Comparison of ENCODE assay signal across 8 cellular contexts in the genomic region with DNA sequence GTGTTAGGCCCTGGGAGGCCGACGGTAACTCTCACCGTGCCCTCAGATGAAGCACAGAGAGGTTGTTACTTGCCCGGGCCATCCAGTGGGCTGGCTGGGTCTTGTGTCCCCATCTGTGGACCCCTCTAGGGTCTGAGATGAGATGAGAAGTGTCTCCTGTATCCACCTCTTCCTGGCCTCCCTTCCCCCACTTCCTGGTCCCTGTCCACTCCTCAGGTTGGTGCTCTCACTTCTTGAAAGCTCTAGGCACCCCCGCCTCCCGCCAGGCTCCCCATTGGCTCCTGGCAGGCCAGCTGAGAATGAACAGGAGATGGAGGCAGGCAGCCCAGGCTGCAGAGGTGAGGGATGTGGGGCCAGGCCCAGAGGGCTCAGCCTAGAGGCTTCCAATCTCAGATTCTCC. TPM values are rescaled to one million over a fixed set of nuclear protein-coding genes. Genes with fewer than 3 reads are reported as not detected.
DNase-seq lines count a peak whose midpoint lies in the region; ATAC-seq and TF ChIP-seq lines count a peak whose summit lies in the region.
"Had no signal": no experiment of that assay in that cellular context is flagged by ENCODE, and none has a peak within 500 bp of the region (broad histone marks: within the 10 kb centered on the region; RNA-seq: fewer than 3 reads in every experiment).

No MANE protein-coding gene starts in this region.

- H3K4me1 ChIP-seq in H9 (ENCODE audit: insufficient read depth, low read length) (no peaks in the 10 kb centered on the region; the same call in 1 of the 2 replicates), spleen (peaks cover 15 to 56% (median 28%) of the 10 kb centered on the region in 6 donors)

- peaks cover 0 to 85% (median 40%) of the 10 kb centered on the region in 6 donors for H3K36me3 ChIP-seq in spleen

- no peak overlapping the region for H3T11ph ChIP-seq in H9 (ENCODE audit: low read length)

- H3K9me3 Mint-ChIP-seq in H9: no peaks in the 10 kb centered on the region; a peak in 2 of 5 replicates
- H3K9me3 Mint-ChIP-seq in T-helper 2 cell treated with Interferon-gamma antibody and Interleukin-4, amounts not matched to agents 5 μg/mL and 100 μg/mL, for 36 hours: no peaks in the 10 kb centered on the region

- H2BK20ac ChIP-seq in H9 (ENCODE audit: low read depth, low read length, poor library complexity, severe bottlenecking): no peak overlapping the region

- peaks cover 15 to 24% of the 10 kb centered on the region in 2 experiments for H3K4me1 Mint-ChIP-seq in H9
- H3K4me1 Mint-ChIP-seq in T-helper 2 cell treated with Interferon-gamma antibody and Interleukin-4, amounts not matched to agents 5 μg/mL and 100 μg/mL, for 36 hours (ENCODE audit: low read depth): peaks cover 9% of the 10 kb centered on the region

- no peak overlapping the region for H3K14ac ChIP-seq in H9 (ENCODE audit: insufficient read depth, low read length)

- H3K27ac ChIP-seq in H9 (ENCODE audit: insufficient read length, low read depth, low read length) (no peak overlapping the region), spleen (peak overlapping the region; percentile 91 to 100 (median 99))

- peaks cover 7% of the 10 kb centered on the region for H3K23me2 ChIP-seq in H9 (ENCODE audit: insufficient read length, low read depth, low read length, poor library complexity, severe bottlenecking)

- H3K4ac ChIP-seq in H9 (ENCODE audit: low read depth, low read length): no peak overlapping the region

- peak overlapping the region; percentile 81 for H3K4me3 ChIP-seq in fibroblast of the aortic adventitia (ENCODE audit: low read depth, low read length)
- peak overlapping the region in 4 of 8 donors; percentile 60 to 89 (median 69) for H3K4me3 ChIP-seq in spleen

- peak overlapping the region; percentile 42 to 90; a peak in 4 of 5 replicates for H3K4me3 Mint-ChIP-seq in H9
- peak overlapping the region; percentile 99 for H3K4me3 Mint-ChIP-seq in T-helper 2 cell treated with Interferon-gamma antibody and Interleukin-4, amounts not matched to agents 5 μg/mL and 100 μg/mL, for 36 hours

- no peak overlapping the region for H2BK5ac ChIP-seq in H9 (ENCODE audit: insufficient read length, low read length)

- WGBS in H9 (ENCODE audit: extremely low coverage, insufficient read length, low lambda C conversion rate): no CpG with 5 or more reads among the region's 6 CpGs
- 89 to 98% (median 91%) methylated on average over 6 of the region's 6 CpGs for WGBS in spleen, 5 donors

- TF ChIP-seq POLR2A in spleen (IDR thresholded peaks at IDR 0.05): no peak

- no peaks in the 10 kb centered on the region for H4K20me1 ChIP-seq in H9 (ENCODE audit: control insufficient read depth, insufficient read depth, insufficient read length)

- no peak overlapping the region for H4K8ac ChIP-seq in H9 (replicated peaks; ENCODE audit: insufficient read length, low read depth, low read length)

- no peaks in the 10 kb centered on the region for H3K79me1 ChIP-seq in H9 (ENCODE audit: insufficient read depth, low read depth, low read length, poor library complexity, severe bottlenecking)

- H3K56ac ChIP-seq in H9 (ENCODE audit: insufficient read length, low read depth, low read length): no peak overlapping the region

- peak overlapping the region in 1 of 3 experiments; percentile 47; a peak in 1 of 7 replicates for H3K27ac Mint-ChIP-seq in H9
- peak overlapping the region; percentile 99 for H3K27ac Mint-ChIP-seq in T-helper 2 cell treated with Interferon-gamma antibody and Interleukin-4, amounts not matched to agents 5 μg/mL and 100 μg/mL, for 36 hours

- H3K27me3 Mint-ChIP-seq in H9 (ENCODE audit: low read depth): no peaks in the 10 kb centered on the region; the same call in 1 of the 2 replicates
- H3K27me3 Mint-ChIP-seq in T-helper 2 cell treated with Interferon-gamma antibody and Interleukin-4, amounts not matched to agents 5 μg/mL and 100 μg/mL, for 36 hours (ENCODE audit: low read depth): no peaks in the 10 kb centered on the region

- H3K79me2 ChIP-seq in H9 (ENCODE audit: insufficient read depth, low read length): no peaks in the 10 kb centered on the region

- no peak overlapping the region for H2AK5ac ChIP-seq in H9 (ENCODE audit: insufficient read length, low read length)

- H3K9me3 ChIP-seq in H9 (ENCODE audit: control insufficient read depth, low read depth, low read length): no peaks in the 10 kb centered on the region
- H3K9me3 ChIP-seq in spleen: no peaks in the 10 kb centered on the region

- H2BK12ac ChIP-seq in H9 (ENCODE audit: insufficient read length, low read depth, low read length): no peak overlapping the region

- H3K23ac ChIP-seq in H9 (ENCODE audit: insufficient read length, low read depth, low read length): no peak overlapping the region

- DNase-seq in H9 (no peak), fibroblast of the aortic adventitia (ENCODE audit: low read depth) (no peak), spleen (no peak), H4 (ENCODE audit: low spot score) (no peak), RPMI8226 (no peak)
- DNase-seq in T-helper 2 cell treated with Interferon-gamma antibody and Interleukin-4, amounts not matched to agents 5 μg/mL and 100 μg/mL, for 36 hours (ENCODE audit: low spot score): no peak

- no peak overlapping the region for H4K91ac ChIP-seq in H9 (ENCODE audit: insufficient read length, low read depth, low read length)

- no peak overlapping the region for H3K4me2 ChIP-seq in H9 (ENCODE audit: insufficient read depth, insufficient read length, low read length)

- intact Hi-C loops in spleen (cut with DNase I; ENCODE audit: low total_unique reads): no loop called here

- ATAC-seq in GM21526 (IDR thresholded peaks at IDR 0.05; ENCODE audit: low FRiP score, unreplicated experiment): no peak

- H2AFZ ChIP-seq in H9 (ENCODE audit: low read length): no peak overlapping the region

- H2BK15ac ChIP-seq in H9 (ENCODE audit: low read depth, low read length): no peak overlapping the region

- H3K27me3 ChIP-seq in H9 (ENCODE audit: insufficient read depth, low read length) (no peaks in the 10 kb centered on the region), spleen (replicated peaks in 1 of 7) (no peaks in the 10 kb centered on the region)

- peaks cover 21 to 49% (median 45%) of the 10 kb centered on the region in 3 experiments; a peak in 6 of 7 replicates for H3K36me3 Mint-ChIP-seq in H9 (ENCODE audit: insufficient read depth in 1 of 3, low read depth in 3 of 3)
- H3K36me3 Mint-ChIP-seq in T-helper 2 cell treated with Interferon-gamma antibody and Interleukin-4, amounts not matched to agents 5 μg/mL and 100 μg/mL, for 36 hours (ENCODE audit: low read depth): peaks cover 29% of the 10 kb centered on the region

- H3K9ac ChIP-seq in H9 (ENCODE audit: extremely low read depth, insufficient read length, low read length): no peak overlapping the region

- H3K18ac ChIP-seq in H9 (ENCODE audit: insufficient read length, low read depth, low read length): no peak overlapping the region

- TF ChIP-seq CTCF in H9 (conservative IDR thresholded peaks at IDR 0.05) (no peak), fibroblast of the aortic adventitia (IDR thresholded peaks at IDR 0.05; ENCODE audit: insufficient read depth, low read length) (no peak), spleen (IDR thresholded peaks at IDR 0.05 in 8 of 11, conservative IDR thresholded peaks at IDR 0.05 in 3 of 11) (no peak)

- H4K5ac ChIP-seq in H9 (ENCODE audit: insufficient read length, low read depth, low read length): no peak overlapping the region

- H2BK120ac ChIP-seq in H9 (ENCODE audit: low read depth, low read length, poor library complexity, severe bottlenecking): no peak overlapping the region

RNA-seq across cellular contexts. Expression of a gene that starts 1.5 kb away (rescaled TPM):
- total RNA-seq in H9 (2021) (43.8 and 45.6 TPM in 2 replicates), fibroblast of the aortic adventitia (ENCODE audit: low replicate concordance) (18.3 and 28.7 TPM in 2 replicates), spleen (10 to 100 TPM; 21.3 to 68.6 (median 47.5) TPM)
- 10 to 100 TPM; 18.6 to 41.5 (median 28.5) TPM for polyA plus RNA-seq in spleen
- 4.0 and 10.4 TPM in 2 replicates for total RNA-seq in H4 (2014; rRNA removed; shearing (Covaris generic))

RNA-seq across cellular contexts. Expression of a gene that starts 8.2 kb away (rescaled TPM):
- total RNA-seq in H9 (2021) (150 and 154 TPM in 2 replicates), fibroblast of the aortic adventitia (ENCODE audit: low replicate concordance) (17.0 and 120 TPM in 2 replicates), spleen (10 to 100 TPM; 50.5 to 76.8 (median 62.2) TPM)
- polyA plus RNA-seq in spleen: 100 to 1,000 TPM in 2 of 3 donors, 10 to 100 TPM in 1; 88.2 to 121 (median 104) TPM
- 228 and 244 TPM in 2 replicates for total RNA-seq in H4 (2014; rRNA removed; shearing (Covaris generic))

RNA-seq across cellular contexts. Expression of a gene that starts 15.8 kb away (rescaled TPM):
- total RNA-seq in H9 (2021) (not detected in 2 replicates), fibroblast of the aortic adventitia (ENCODE audit: low replicate concordance) (not detected in 2 replicates), spleen (not detected)
- not detected for polyA plus RNA-seq in spleen
- not detected in 2 replicates for total RNA-seq in H4 (2014; rRNA removed; shearing (Covaris generic))
- polyA plus RNA-seq: liver had no signal

RNA-seq across cellular contexts. Expression of a gene that starts 49.9 kb away (rescaled TPM):
- 23.0 and 24.7 TPM in 2 replicates for total RNA-seq in H9 (2021)
- 0.16 and 0.81 TPM in 2 replicates for total RNA-seq in fibroblast of the aortic adventitia (ENCODE audit: low replicate concordance)
- total RNA-seq in spleen: under 1 TPM; 0.10 to 0.32 (median 0.24) TPM
- polyA plus RNA-seq in spleen: under 1 TPM; 0.11 to 0.13 (median 0.12) TPM
- total RNA-seq in H4 (2014; rRNA removed; shearing (Covaris generic)): 0.33 and 0.68 TPM in 2 replicates
